Comparison of ENCODE assay signal across 10 cellular contexts in the genomic region with DNA sequence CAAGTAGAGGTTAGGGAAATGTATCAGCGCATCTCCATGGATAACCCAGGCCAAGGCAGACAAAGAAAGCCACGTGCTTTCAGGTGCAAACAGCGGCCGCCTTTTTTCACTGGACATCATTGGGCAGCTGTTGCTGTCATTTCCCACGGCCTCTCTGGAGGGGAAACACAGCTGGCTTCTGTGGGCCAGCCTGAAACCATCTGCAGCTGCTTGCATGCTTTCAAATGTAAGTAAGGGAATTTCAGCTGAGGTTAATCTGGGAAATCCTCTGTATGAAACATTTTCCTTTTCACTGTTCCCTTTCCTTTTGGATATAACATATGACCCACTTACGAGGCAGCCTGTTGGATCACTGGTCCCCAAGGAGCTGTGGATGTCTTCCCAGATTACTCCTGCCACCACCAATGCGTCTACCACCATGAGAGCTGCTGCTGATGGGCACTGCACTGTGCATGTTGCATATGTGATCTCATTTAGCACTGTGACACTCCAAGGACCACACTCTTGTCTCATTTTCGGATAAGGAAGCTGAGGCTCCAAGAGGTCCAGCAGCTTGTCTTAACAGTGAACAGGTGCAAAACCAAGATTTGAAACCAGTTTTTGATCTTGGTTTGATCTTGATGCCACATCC.
DNase-seq lines count a peak whose midpoint lies in the region; ATAC-seq and TF ChIP-seq lines count a peak whose summit lies in the region.
"Had no signal": no experiment of that assay in that cellular context is flagged by ENCODE, and none has a peak within 500 bp of the region (broad histone marks: within the 10 kb centered on the region; RNA-seq: fewer than 3 reads in every experiment).

No MANE protein-coding gene starts in this region.

- H3K9me3 Mint-ChIP-seq in activated CD4-positive, alpha-beta T cell treated with anti-CD3 and anti-CD28 coated beads for 36 hours (ENCODE audit: low read depth), result no peaks in the 10 kb centered on the region

- CTCF ChIA-PET in activated CD4-positive, alpha-beta T cell treated with anti-CD3 and anti-CD28 coated beads for 36 hours (lab: Charles Lee), result no interaction called here

- no peak overlapping the region for H3K27ac Mint-ChIP-seq in activated CD4-positive, alpha-beta T cell treated with anti-CD3 and anti-CD28 coated beads for 36 hours

- POLR2A ChIA-PET in activated CD4-positive, alpha-beta T cell treated with anti-CD3 and anti-CD28 coated beads for 36 hours (lab: Charles Lee), result no interaction called here

- no peaks in the 10 kb centered on the region for H3K36me3 Mint-ChIP-seq in activated CD4-positive, alpha-beta T cell treated with anti-CD3 and anti-CD28 coated beads for 36 hours (ENCODE audit: low read depth)

- H3K27me3 Mint-ChIP-seq in activated CD4-positive, alpha-beta T cell treated with anti-CD3 and anti-CD28 coated beads for 36 hours, result no peaks in the 10 kb centered on the region

- intact Hi-C loops in activated CD4-positive, alpha-beta T cell treated with anti-CD3 and anti-CD28 coated beads for 36 hours (cut with DNase I, micrococcal nuclease), result loop anchor here in 1 of 2 experiments (5.0 kb wide), 1 partner anchor 49 kb away; no protein-coding TSS in a partner anchor

- in situ Hi-C loops in GM13976 (cut with MboI; ENCODE audit: low sequenced_read_pairs, unreplicated experiment), result no loop called here

- ATAC-seq in GM21360 (IDR thresholded peaks at IDR 0.05; ENCODE audit: unreplicated experiment), result peak; percentile 75
- ATAC-seq in HG03135 (IDR thresholded peaks at IDR 0.05; ENCODE audit: unreplicated experiment), result peak; percentile 76
- no peak for ATAC-seq in activated CD4-positive, alpha-beta T cell treated with anti-CD3 and anti-CD28 coated beads for 36 hours
- ATAC-seq: stimulated activated naive CD8-positive, alpha-beta T cell treated with anti-CD3 and anti-CD28 coated beads, Interleukin-15, Interleukin-2, amounts not matched to agents 100 U/mL and 50 U/mL, for 24 hours had no signal

- TF ChIP-seq CTCF in GM13976 (IDR thresholded peaks at IDR 0.05; ENCODE audit: borderline replicate concordance, control extremely low read depth, extremely low read depth, insufficient read depth, missing control alignments), result no peak

- DNase-seq in GM13976 (ENCODE audit: low spot score) (peak; percentile 57), fibroblast of peridontal ligament (ENCODE audit: extremely low read depth) (peak; percentile 59), Kasumi-1 (lab: John Stamatoyannopoulos, UW) (no peak), SHP77 (lab: John Stamatoyannopoulos, UW) (no peak), T-helper 9 cell (no peak)
- DNase-seq in activated CD4-positive, alpha-beta T cell treated with anti-CD3 and anti-CD28 coated beads for 36 hours, result no peak
- DNase-seq: posterior cingulate gyrus; stimulated activated naive CD8-positive, alpha-beta T cell treated with anti-CD3 and anti-CD28 coated beads, Interleukin-15, Interleukin-2, amounts not matched to agents 100 U/mL and 50 U/mL, for 24 hours had no signal

- no peak overlapping the region for H3K4me3 Mint-ChIP-seq in activated CD4-positive, alpha-beta T cell treated with anti-CD3 and anti-CD28 coated beads for 36 hours

- peaks cover 5% of the 10 kb centered on the region for H3K4me1 Mint-ChIP-seq in activated CD4-positive, alpha-beta T cell treated with anti-CD3 and anti-CD28 coated beads for 36 hours

Comparison
In these comparisons a context has a peak if more than half of its experiments do, and no peak if none do; other contexts are left out.
1. DNase-seq: peak in GM13976 (single experiment) and fibroblast of peridontal ligament (single experiment); none in Kasumi-1 (0 of 2), activated CD4-positive, alpha-beta T cell treated with anti-CD3 and anti-CD28 coated beads for 36 hours (single experiment), SHP77 (0 of 2) and T-helper 9 cell (single experiment).